ENCODE assay signal across 8 cellular contexts in genomic region chr4:22514431-22514830, GRCh38. TPM values are rescaled to one million over a fixed set of nuclear protein-coding genes. Genes with fewer than 3 reads are reported as not detected.
DNase-seq lines count a peak whose midpoint lies in the region; ATAC-seq and TF ChIP-seq lines count a peak whose summit lies in the region.

No MANE protein-coding gene starts in this region.

- H3K27me3 ChIP-seq in PC-3 (ENCODE audit: low read length) (no peaks in the 10 kb centered on the region), neuronal stem cell (ENCODE audit: control insufficient read depth in 3 of 3, insufficient read depth in 3 of 3, low read depth in 1 of 3, low read length in 3 of 3) (no peaks in the 10 kb centered on the region)

- no peaks in the 10 kb centered on the region for H3K36me3 ChIP-seq in PC-3 (ENCODE audit: low read depth, low read length)
- H3K36me3 ChIP-seq in neuronal stem cell (replicated peaks in 1 of 2; ENCODE audit: control insufficient read depth in 2 of 2, insufficient read depth in 2 of 2, low read length in 2 of 2): no peaks in the 10 kb centered on the region

- H3K9me3 ChIP-seq in PC-3 (ENCODE audit: low read length) (no peaks in the 10 kb centered on the region), neuronal stem cell (replicated peaks in 1 of 2; ENCODE audit: control insufficient read depth in 2 of 2, insufficient read depth in 1 of 2, low read depth in 1 of 2, low read length in 2 of 2) (peaks cover 0 to 15% of the 10 kb centered on the region in 2 donors)

- H3K79me1 ChIP-seq in neuronal stem cell (ENCODE audit: low read depth, low read length): peaks cover 4% of the 10 kb centered on the region

- CTCF ChIA-PET in PC-3 (lab: Charles Lee): no interaction called here

- no peak overlapping the region for H2BK15ac ChIP-seq in neuronal stem cell (ENCODE audit: low read length)

- peak; percentile 27 for DNase-seq in EH (ENCODE audit: low read depth)
- DNase-seq in PC-3: no peak
- no peak for DNase-seq in epithelial cell of prostate (ENCODE audit: low read depth, low spot score)
- no peak for DNase-seq in neuronal stem cell (ENCODE audit: low spot score)
- no peak for DNase-seq in NAMALWA (ENCODE audit: low spot score)
- DNase-seq in activated CD8-positive, alpha-beta memory T cell treated with anti-CD3 and anti-CD28 coated beads, Interleukin-2, amount 50 U/mL, for 48 hours: no peak

- no peak overlapping the region for H3K4ac ChIP-seq in neuronal stem cell (ENCODE audit: low read length)

- H3K9ac ChIP-seq in PC-3 (ENCODE audit: low read length) (peak overlapping the region; percentile 59), neuronal stem cell (ENCODE audit: low read depth, low read length, poor library complexity) (no peak overlapping the region)

- H3K4me2 ChIP-seq in PC-3 (ENCODE audit: low read length) (peak overlapping the region; percentile 87), neuronal stem cell (ENCODE audit: insufficient read depth, low read length, poor library complexity, severe bottlenecking) (peak overlapping the region; percentile 57)

- H4K91ac ChIP-seq in neuronal stem cell (ENCODE audit: low read depth, low read length, poor library complexity): no peak overlapping the region

- TF ChIP-seq CTCF in PC-3 (conservative IDR thresholded peaks at IDR 0.05; ENCODE audit: low read depth, low read length): no peak

- no peak overlapping the region for H2AK5ac ChIP-seq in neuronal stem cell (ENCODE audit: low read depth, low read length)

- no peak overlapping the region for H2BK12ac ChIP-seq in neuronal stem cell (ENCODE audit: low read length)

- H3K4me3 ChIP-seq in PC-3 (ENCODE audit: low read length) (peak overlapping the region; percentile 72), neuronal stem cell (ENCODE audit: low read length in 2 of 2) (peak overlapping the region; percentile 82 to 96)

- H3K9me2 ChIP-seq in PC-3 (replicated peaks; ENCODE audit: low read length): no peaks in the 10 kb centered on the region

- intact Hi-C loops in PC-3 (cut with micrococcal nuclease): loop anchor here (1.0 kb wide), 2 partner anchors 13 to 93 kb away; no protein-coding TSS in a partner anchor

- BruUV-seq in PC-3 (replicated peaks; lab: Mats Ljungman, UMichigan): no TSS peak

- POLR2A ChIA-PET in PC-3 (lab: Charles Lee; ENCODE audit: unreplicated experiment): no interaction called here

- peaks cover 16% of the 10 kb centered on the region; the same call in 1 of the 2 replicates for H4K20me1 ChIP-seq in PC-3 (ENCODE audit: low read length)

- H4K8ac ChIP-seq in neuronal stem cell (ENCODE audit: low read depth, low read length): no peak overlapping the region

- no peaks in the 10 kb centered on the region for H3F3A ChIP-seq in PC-3 (ENCODE audit: low read length, unreplicated experiment)

- whole genome bisulfite sequencing in neuronal stem cell (ENCODE audit: extremely low coverage in 2 of 2, insufficient read length in 2 of 2, insufficient replicate concordance in 1 of 2), 2 donors: no CpG with 5 or more reads among the region's 5 CpGs

- peak overlapping the region; percentile 20; the same call in 1 of the 2 replicates for H2AFZ ChIP-seq in PC-3 (ENCODE audit: low read length)
- peak overlapping the region; percentile 99 for H2AFZ ChIP-seq in neuronal stem cell (ENCODE audit: low read length)

- no peak for ATAC-seq in PC-3
- ATAC-seq in GM19351 (IDR thresholded peaks at IDR 0.05; ENCODE audit: unreplicated experiment): no peak
- no peak for ATAC-seq in GM19023 (IDR thresholded peaks at IDR 0.05; ENCODE audit: unreplicated experiment)

- H3K79me2 ChIP-seq in PC-3 (ENCODE audit: low read length): peaks cover 55% of the 10 kb centered on the region

- no peak overlapping the region for H3K14ac ChIP-seq in neuronal stem cell (ENCODE audit: low read length)

- no peak overlapping the region for H2BK5ac ChIP-seq in neuronal stem cell (ENCODE audit: low read length)

- no peak overlapping the region for H2BK120ac ChIP-seq in neuronal stem cell (ENCODE audit: low read depth, low read length)

- no peak overlapping the region for H3K18ac ChIP-seq in neuronal stem cell (ENCODE audit: low read length)

- no peak overlapping the region for H3K23ac ChIP-seq in neuronal stem cell (ENCODE audit: low read depth, low read length, poor library complexity)

- H3K27ac ChIP-seq in PC-3 (ENCODE audit: low read length): peak overlapping the region; percentile 76
- H3K27ac ChIP-seq in epithelial cell of prostate: peak overlapping the region; percentile 65
- no peak overlapping the region for H3K27ac ChIP-seq in neuronal stem cell (replicated peaks; ENCODE audit: low read length)

- H3K4me1 ChIP-seq in PC-3 (ENCODE audit: insufficient read depth, low read length) (peaks cover 19% of the 10 kb centered on the region), neuronal stem cell (ENCODE audit: control insufficient read depth in 2 of 2, insufficient read depth in 1 of 2, low read depth in 1 of 2, low read length in 2 of 2) (peaks cover 0 to 3% of the 10 kb centered on the region in 2 donors)

RNA-seq across cellular contexts. Expression of gene ADGRA3, which starts 1.4 kb away (rescaled TPM):
- total RNA-seq in PC-3 (2014; rRNA removed): 29.0 and 35.7 TPM in 2 replicates
- 44.4 TPM for polyA plus RNA-seq in neuronal stem cell (2013, experiment 1 of 2)
- 45.4 TPM for polyA plus RNA-seq in neuronal stem cell (2013, experiment 2 of 2)
